In genomic region chr12:4402996-4403395, GRCh38 we compare ENCODE assay signal across 43 cellular contexts. TPM values are rescaled to one million over a fixed set of nuclear protein-coding genes. Genes with fewer than 3 reads are reported as not detected.
"Had no signal": no experiment of that assay in that cellular context is flagged by ENCODE, and none has a peak within 500 bp of the region (broad histone marks: within the 10 kb centered on the region; RNA-seq: fewer than 3 reads in every experiment).

No MANE protein-coding gene starts in this region.

- H3K4me3 ChIP-seq: adrenal gland, ascending aorta, body of pancreas, breast epithelium, cardiac muscle cell had no signal

- H3K4me3 Mint-ChIP-seq: activated naive CD4-positive, alpha-beta T cell treated with anti-CD3 and anti-CD28 coated beads for 36 hours; activated naive CD4-positive, alpha-beta T cell treated with anti-CD3 and anti-CD28 coated beads, Interleukin-2, amount 10 ng/mL, durations not matched to agents 7 days and 5 days; activated naive CD4-positive, alpha-beta T cell treated with anti-CD3 and anti-CD28 coated beads, Interleukin-2, amount 50 U/mL, for 24 hours; activated naive CD8-positive, alpha-beta T cell; activated naive CD8-positive, alpha-beta T cell treated with anti-CD3 and anti-CD28 coated beads for 36 hours; activated naive CD8-positive, alpha-beta T cell treated with anti-CD3 and anti-CD28 coated beads, Interleukin-2, amount 10 ng/mL, durations not matched to agents 7 days and 5 days; activated naive CD8-positive, alpha-beta T cell treated with anti-CD3 and anti-CD28 coated beads, Interleukin-2, amount 50 U/mL, for 24 hours; activated T-cell treated with anti-CD3 and anti-CD28 coated beads, Interleukin-2, amount 50 U/mL, for 24 hours; activated T-cell treated with anti-CD3 and anti-CD28 coated beads, Interleukin-2, amount 50 U/mL, for 4 hours; activated T-cell treated with anti-CD3 and anti-CD28 coated beads, Interleukin-2, amount 50 U/mL, for 72 hours; activated T-helper 1 cell treated with anti-CD3 and anti-CD28 coated beads, Interleukin-12 subunit alpha, Interleukin-12 subunit beta, Interleukin-2, Interleukin-4 antibody, amounts not matched to agents 30 ng/mL and 10 ng/mL and 1 ng/mL, durations not matched to agents 14 hours and 24 hours and 36 hours; activated T-helper 17 cell treated with anti-CD3 and anti-CD28 coated beads, Interleukin-2, amount 50 U/mL, for 72 hours; brain; central memory CD8-positive, alpha-beta T cell had no signal

- H3K4me1 Mint-ChIP-seq: activated naive CD4-positive, alpha-beta T cell treated with anti-CD3 and anti-CD28 coated beads, Interleukin-2, amount 10 ng/mL, durations not matched to agents 7 days and 5 days; activated naive CD4-positive, alpha-beta T cell treated with anti-CD3 and anti-CD28 coated beads, Interleukin-2, amount 50 U/mL, for 24 hours; activated naive CD8-positive, alpha-beta T cell treated with anti-CD3 and anti-CD28 coated beads for 36 hours; activated naive CD8-positive, alpha-beta T cell treated with anti-CD3 and anti-CD28 coated beads, Interleukin-2, amount 10 ng/mL, durations not matched to agents 7 days and 5 days; activated naive CD8-positive, alpha-beta T cell treated with anti-CD3 and anti-CD28 coated beads, Interleukin-2, amount 50 U/mL, for 24 hours; activated T-helper 17 cell treated with anti-CD3 and anti-CD28 coated beads, Interleukin-2, amount 50 U/mL, for 72 hours; brain; central memory CD8-positive, alpha-beta T cell had no signal

- H3K27ac Mint-ChIP-seq: activated naive CD4-positive, alpha-beta T cell treated with anti-CD3 and anti-CD28 coated beads for 36 hours; activated naive CD4-positive, alpha-beta T cell treated with anti-CD3 and anti-CD28 coated beads, Interleukin-2, amount 10 ng/mL, durations not matched to agents 7 days and 5 days; activated naive CD4-positive, alpha-beta T cell treated with anti-CD3 and anti-CD28 coated beads, Interleukin-2, amount 50 U/mL, for 24 hours; activated naive CD4-positive, alpha-beta T cell treated with anti-CD3 and anti-CD28 coated beads, Interleukin-2, amount 50 U/mL, for 72 hours; activated naive CD8-positive, alpha-beta T cell; activated naive CD8-positive, alpha-beta T cell treated with anti-CD3 and anti-CD28 coated beads for 36 hours; activated naive CD8-positive, alpha-beta T cell treated with anti-CD3 and anti-CD28 coated beads, Interleukin-2, amount 10 ng/mL, durations not matched to agents 7 days and 5 days; activated naive CD8-positive, alpha-beta T cell treated with anti-CD3 and anti-CD28 coated beads, Interleukin-2, amount 50 U/mL, for 24 hours; activated T-cell treated with anti-CD3 and anti-CD28 coated beads, Interleukin-2, amount 50 U/mL, for 24 hours; activated T-cell treated with anti-CD3 and anti-CD28 coated beads, Interleukin-2, amount 50 U/mL, for 72 hours; activated T-helper 1 cell treated with anti-CD3 and anti-CD28 coated beads, Interleukin-12 subunit alpha, Interleukin-12 subunit beta, Interleukin-2, Interleukin-4 antibody, amounts not matched to agents 30 ng/mL and 10 ng/mL and 1 ng/mL, durations not matched to agents 14 hours and 24 hours and 36 hours; activated T-helper 17 cell treated with anti-CD3 and anti-CD28 coated beads, Interleukin-2, amount 50 U/mL, for 72 hours; activated T-helper 2 cell treated with anti-CD3 and anti-CD28 coated beads, Interferon-gamma antibody, Interleukin-2, Interleukin-4, amounts not matched to agents 10 μg/mL and 5 μg/mL and 100 μg/mL, durations not matched to agents 14 hours and 24 hours and 36 hours; brain had no signal

- H3K27ac ChIP-seq: adrenal gland, ascending aorta, body of pancreas, brain microvascular endothelial cell, breast epithelium, cardiac muscle cell had no signal

- H3K36me3 Mint-ChIP-seq: activated naive CD4-positive, alpha-beta T cell treated with anti-CD3 and anti-CD28 coated beads, Interleukin-2, amount 10 ng/mL, durations not matched to agents 7 days and 5 days; activated naive CD4-positive, alpha-beta T cell treated with anti-CD3 and anti-CD28 coated beads, Interleukin-2, amount 50 U/mL, for 24 hours; activated naive CD4-positive, alpha-beta T cell treated with anti-CD3 and anti-CD28 coated beads, Interleukin-2, amount 50 U/mL, for 72 hours; activated naive CD8-positive, alpha-beta T cell; activated naive CD8-positive, alpha-beta T cell treated with anti-CD3 and anti-CD28 coated beads for 36 hours; activated naive CD8-positive, alpha-beta T cell treated with anti-CD3 and anti-CD28 coated beads, Interleukin-2, amount 10 ng/mL, durations not matched to agents 7 days and 5 days; brain had no signal

- DNase-seq: activated effector memory CD4-positive, alpha-beta T cell treated with anti-CD3 and anti-CD28 coated beads, Interleukin-2, amount 50 U/mL, for 16 hours; activated effector memory CD4-positive, alpha-beta T cell treated with Interleukin-2 at 50 U/mL for 16 hours; activated gamma-delta T cell; activated gamma-delta T cell treated with Interleukin-2 at 50 U/mL for 16 hours; activated naive CD4-positive, alpha-beta T cell; activated naive CD4-positive, alpha-beta T cell treated with anti-CD3 and anti-CD28 coated beads for 36 hours; activated naive CD4-positive, alpha-beta T cell treated with anti-CD3 and anti-CD28 coated beads, Interleukin-2, amount 10 ng/mL, durations not matched to agents 7 days and 5 days; activated naive CD4-positive, alpha-beta T cell treated with anti-CD3 and anti-CD28 coated beads, Interleukin-2, amount 50 U/mL, for 16 hours; activated naive CD4-positive, alpha-beta T cell treated with Interleukin-2 at 50 U/mL for 16 hours; activated naive CD8-positive, alpha-beta T cell treated with anti-CD3 and anti-CD28 coated beads for 36 hours; activated naive CD8-positive, alpha-beta T cell treated with anti-CD3 and anti-CD28 coated beads, Interleukin-2, amount 10 ng/mL, durations not matched to agents 7 days and 5 days; activated naive CD8-positive, alpha-beta T cell treated with anti-CD3 and anti-CD28 coated beads, Interleukin-2, amount 50 U/mL, for 24 hours; activated T-cell treated with anti-CD3 and anti-CD28 coated beads, Interleukin-2, amount 50 U/mL, for 1 hour; activated T-cell treated with anti-CD3 and anti-CD28 coated beads, Interleukin-2, amount 50 U/mL, for 24 hours; activated T-cell treated with anti-CD3 and anti-CD28 coated beads, Interleukin-2, amount 50 U/mL, for 4 hours; activated T-cell treated with anti-CD3 and anti-CD28 coated beads, Interleukin-2, amount 50 U/mL, for 48 hours; activated T-cell treated with anti-CD3 and anti-CD28 coated beads, Interleukin-2, amount 50 U/mL, for 72 hours; adrenal gland; amniotic stem cell; amygdala; anterior cingulate cortex; aorta; body of pancreas; brain microvascular endothelial cell; caudate nucleus; central memory CD4-positive, alpha-beta T cell; cerebellar nuclear complex had no signal

- H3K9me3 Mint-ChIP-seq: activated naive CD4-positive, alpha-beta T cell treated with anti-CD3 and anti-CD28 coated beads for 36 hours; activated naive CD4-positive, alpha-beta T cell treated with anti-CD3 and anti-CD28 coated beads, Interleukin-2, amount 10 ng/mL, durations not matched to agents 7 days and 5 days; activated naive CD4-positive, alpha-beta T cell treated with anti-CD3 and anti-CD28 coated beads, Interleukin-2, amount 50 U/mL, for 24 hours; activated naive CD4-positive, alpha-beta T cell treated with anti-CD3 and anti-CD28 coated beads, Interleukin-2, amount 50 U/mL, for 72 hours; activated naive CD8-positive, alpha-beta T cell treated with anti-CD3 and anti-CD28 coated beads, Interleukin-2, amount 10 ng/mL, durations not matched to agents 7 days and 5 days; activated naive CD8-positive, alpha-beta T cell treated with anti-CD3 and anti-CD28 coated beads, Interleukin-2, amount 50 U/mL, for 24 hours; activated T-cell treated with anti-CD3 and anti-CD28 coated beads, Interleukin-2, amount 50 U/mL, for 24 hours; activated T-cell treated with anti-CD3 and anti-CD28 coated beads, Interleukin-2, amount 50 U/mL, for 4 hours; activated T-cell treated with anti-CD3 and anti-CD28 coated beads, Interleukin-2, amount 50 U/mL, for 72 hours; activated T-helper 1 cell treated with anti-CD3 and anti-CD28 coated beads, Interleukin-12 subunit alpha, Interleukin-12 subunit beta, Interleukin-2, Interleukin-4 antibody, amounts not matched to agents 30 ng/mL and 10 ng/mL and 1 ng/mL, durations not matched to agents 14 hours and 24 hours and 36 hours; activated T-helper 17 cell treated with anti-CD3 and anti-CD28 coated beads, Interleukin-2, amount 50 U/mL, for 72 hours; activated T-helper 2 cell treated with anti-CD3 and anti-CD28 coated beads, Interferon-gamma antibody, Interleukin-2, Interleukin-4, amounts not matched to agents 10 μg/mL and 5 μg/mL and 100 μg/mL, durations not matched to agents 14 hours and 24 hours and 36 hours; central memory CD8-positive, alpha-beta T cell had no signal

RNA-seq across cellular contexts. Expression of gene FGF23, which starts 23.5 kb away (rescaled TPM):
- total RNA-seq: activated naive CD4-positive, alpha-beta T cell treated with anti-CD3 and anti-CD28 coated beads for 36 hours; activated naive CD4-positive, alpha-beta T cell treated with anti-CD3 and anti-CD28 coated beads, Interleukin-2, amount 50 U/mL, for 72 hours; activated naive CD8-positive, alpha-beta T cell treated with anti-CD3 and anti-CD28 coated beads for 36 hours; activated naive CD8-positive, alpha-beta T cell treated with anti-CD3 and anti-CD28 coated beads, Interleukin-2, amount 10 ng/mL, durations not matched to agents 7 days and 5 days; activated T-cell treated with anti-CD3 and anti-CD28 coated beads, Interleukin-2, amount 50 U/mL, for 4 hours; activated T-cell treated with anti-CD3 and anti-CD28 coated beads, Interleukin-2, amount 50 U/mL, for 72 hours; activated T-helper 1 cell treated with anti-CD3 and anti-CD28 coated beads, Interleukin-12 subunit alpha, Interleukin-12 subunit beta, Interleukin-2, Interleukin-4 antibody, amounts not matched to agents 30 ng/mL and 10 ng/mL and 1 ng/mL, durations not matched to agents 14 hours and 24 hours and 36 hours; activated T-helper 17 cell treated with anti-CD3 and anti-CD28 coated beads, Interleukin-2, amount 50 U/mL, for 72 hours; activated T-helper 2 cell treated with anti-CD3 and anti-CD28 coated beads, Interferon-gamma antibody, Interleukin-2, Interleukin-4, amounts not matched to agents 10 μg/mL and 5 μg/mL and 100 μg/mL, durations not matched to agents 14 hours and 24 hours and 36 hours; aorta; ascending aorta; astrocyte; body of pancreas; breast epithelium; bronchial epithelial cell; cerebellum; chondrocyte had no signal

RNA-seq across cellular contexts. Expression of gene FGF6, which starts 42.6 kb away (rescaled TPM):
- total RNA-seq: activated naive CD4-positive, alpha-beta T cell treated with anti-CD3 and anti-CD28 coated beads for 36 hours; activated naive CD4-positive, alpha-beta T cell treated with anti-CD3 and anti-CD28 coated beads, Interleukin-2, amount 50 U/mL, for 72 hours; activated naive CD8-positive, alpha-beta T cell treated with anti-CD3 and anti-CD28 coated beads for 36 hours; activated naive CD8-positive, alpha-beta T cell treated with anti-CD3 and anti-CD28 coated beads, Interleukin-2, amount 10 ng/mL, durations not matched to agents 7 days and 5 days; activated T-cell treated with anti-CD3 and anti-CD28 coated beads, Interleukin-2, amount 50 U/mL, for 4 hours; activated T-cell treated with anti-CD3 and anti-CD28 coated beads, Interleukin-2, amount 50 U/mL, for 72 hours; activated T-helper 1 cell treated with anti-CD3 and anti-CD28 coated beads, Interleukin-12 subunit alpha, Interleukin-12 subunit beta, Interleukin-2, Interleukin-4 antibody, amounts not matched to agents 30 ng/mL and 10 ng/mL and 1 ng/mL, durations not matched to agents 14 hours and 24 hours and 36 hours; activated T-helper 17 cell treated with anti-CD3 and anti-CD28 coated beads, Interleukin-2, amount 50 U/mL, for 72 hours; activated T-helper 2 cell treated with anti-CD3 and anti-CD28 coated beads, Interferon-gamma antibody, Interleukin-2, Interleukin-4, amounts not matched to agents 10 μg/mL and 5 μg/mL and 100 μg/mL, durations not matched to agents 14 hours and 24 hours and 36 hours; adrenal gland; aorta; ascending aorta; astrocyte; body of pancreas; breast epithelium; bronchial epithelial cell; cardiac muscle cell; cardiac septum; cerebellum; chondrocyte had no signal
